ENCODE assay signal across 15 cellular contexts in the genomic region with DNA sequence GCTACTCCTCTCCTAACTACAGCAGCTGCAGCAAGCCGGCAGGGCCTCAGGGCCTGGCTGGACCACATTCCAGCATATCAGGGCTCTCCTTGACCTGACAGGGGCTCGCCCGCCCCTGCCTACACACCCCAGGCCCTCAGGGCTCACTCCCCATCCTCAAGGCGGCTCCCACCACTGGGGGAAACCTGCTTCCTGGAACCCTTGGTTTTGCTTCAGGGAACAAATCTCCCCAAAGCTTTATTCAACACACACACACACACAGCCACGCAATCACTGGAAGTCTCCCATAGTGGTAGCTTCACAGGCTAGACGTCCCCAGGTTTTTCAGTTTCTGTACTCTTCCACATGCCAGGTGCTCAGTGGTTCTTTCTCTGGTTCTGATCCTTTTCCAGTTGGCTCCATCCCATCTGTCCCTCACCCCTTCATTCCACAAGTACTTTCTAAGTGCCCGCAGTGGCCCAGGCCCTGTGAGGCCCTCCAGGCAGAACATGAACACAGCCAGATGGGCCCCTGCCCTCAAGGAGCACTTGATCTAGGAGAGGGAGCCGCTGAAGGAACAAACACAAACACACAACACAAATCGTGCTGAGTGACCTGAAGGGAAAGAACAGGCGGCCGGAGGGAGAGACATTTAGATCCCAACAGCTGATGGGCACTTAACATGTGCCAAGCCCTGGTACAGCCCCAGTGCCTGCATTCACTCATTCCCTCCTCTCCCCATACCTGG. TPM values are rescaled to one million over a fixed set of nuclear protein-coding genes. Genes with fewer than 3 reads are reported as not detected.
DNase-seq lines count a peak whose midpoint lies in the region; ATAC-seq and TF ChIP-seq lines count a peak whose summit lies in the region.
"Had no signal": no experiment of that assay in that cellular context is flagged by ENCODE, and none has a peak within 500 bp of the region (broad histone marks: within the 10 kb centered on the region; RNA-seq: fewer than 3 reads in every experiment).

No MANE protein-coding gene starts in this region.

- 34 to 45% (median 40%) methylated on average over 11 of the region's 11 CpGs for WGBS in ovary, 3 donors
- 63 to 72% methylated on average over 11 of the region's 11 CpGs for WGBS in upper lobe of left lung, 2 donors

- H3K9me3 ChIP-seq in ovary (no peaks in the 10 kb centered on the region), upper lobe of left lung (no peaks in the 10 kb centered on the region), A673 (ENCODE audit: low read depth, low read length, poor library complexity, severe bottlenecking) (no peaks in the 10 kb centered on the region)
- H3K9me3 ChIP-seq: testis had no signal

- H3K27me3 ChIP-seq in ovary, result no peaks in the 10 kb centered on the region
- no peaks in the 10 kb centered on the region for H3K27me3 ChIP-seq in upper lobe of left lung
- H3K27me3 ChIP-seq in A673 (replicated peaks; ENCODE audit: insufficient read depth, low read depth, low read length, poor library complexity), result no peaks in the 10 kb centered on the region
- H3K27me3 ChIP-seq: testis had no signal

- intact Hi-C loops in left ventricle myocardium superior (cut with micrococcal nuclease) (no loop called here), ovary (cut with DNase I) (no loop called here), A673 (cut with micrococcal nuclease; ENCODE audit: unreplicated experiment) (no loop called here)

- POLR2A ChIA-PET in A673 (lab: Charles Lee; ENCODE audit: low non-redundant PET), result no interaction called here

- no TSS peak for BruUV-seq in A673 (replicated peaks; lab: Mats Ljungman, UMichigan)

- peaks cover 71% of the 10 kb centered on the region for H3K4me1 ChIP-seq in ovary (ENCODE audit: insufficient read depth)
- H3K4me1 ChIP-seq in upper lobe of left lung, result peaks cover 50 to 74% (median 66%) of the 10 kb centered on the region in 4 donors
- H3K4me1 ChIP-seq in A673 (ENCODE audit: insufficient read depth, low read length, poor library complexity, severe bottlenecking), result no peaks in the 10 kb centered on the region

- ATAC-seq in left ventricle myocardium superior (peak; percentile 2), upper lobe of left lung (ENCODE audit: low FRiP score in 2 of 2) (peak; percentile 18 to 44), HG03097 (IDR thresholded peaks at IDR 0.05; ENCODE audit: low FRiP score, unreplicated experiment) (no peak)

- H3K4me3 ChIP-seq in ovary (no peak overlapping the region), upper lobe of left lung (no peak overlapping the region), A673 (ENCODE audit: low read depth, low read length, poor library complexity, severe bottlenecking) (no peak overlapping the region)
- H3K4me3 ChIP-seq: testis had no signal

- TF ChIP-seq CTCF in ovary (IDR thresholded peaks at IDR 0.05) (no peak), upper lobe of left lung (IDR thresholded peaks at IDR 0.05) (no peak), GM10266 (IDR thresholded peaks at IDR 0.05; ENCODE audit: control insufficient read depth, insufficient read depth, low read depth, missing control alignments) (no peak), A673 (conservative IDR thresholded peaks at IDR 0.05; ENCODE audit: low read depth, low read length) (no peak)

- H3K36me3 ChIP-seq in ovary (no peaks in the 10 kb centered on the region), upper lobe of left lung (no peaks in the 10 kb centered on the region), A673 (ENCODE audit: insufficient read depth, low read length, poor library complexity, severe bottlenecking) (no peaks in the 10 kb centered on the region)

- H3K27ac ChIP-seq in ovary (peak overlapping the region in 1 of 2 donors; percentile 64), upper lobe of left lung (peak overlapping the region; percentile 54 to 80 (median 72)), A673 (ENCODE audit: low read depth, low read length, poor library complexity, severe bottlenecking) (no peak overlapping the region)

- TF ChIP-seq POLR2A in ovary (IDR thresholded peaks at IDR 0.05), result no peak
- TF ChIP-seq POLR2A in upper lobe of left lung (IDR thresholded peaks at IDR 0.05), result no peak

- TF ChIP-seq EP300 in ovary (IDR thresholded peaks at IDR 0.05), result no peak
- peak in 1 of 4 donors; percentile 5 for TF ChIP-seq EP300 in upper lobe of left lung (IDR thresholded peaks at IDR 0.05)

- peak; percentile 44 for DNase-seq in activated effector memory CD4-positive, alpha-beta T cell treated with anti-CD3 and anti-CD28 coated beads, Interleukin-2, amount 50 U/mL, for 16 hours
- no peak for DNase-seq in activated effector memory CD4-positive, alpha-beta T cell treated with Interleukin-2 at 50 U/mL for 16 hours
- DNase-seq in left ventricle myocardium superior (peak; percentile 47), ovary (peak; percentile 52 to 71 (median 60)), upper lobe of left lung (peak in 1 of 2 donors; percentile 75), GM10266 (ENCODE audit: extremely low spot score) (no peak), A673 (ENCODE audit: low spot score) (no peak)
- DNase-seq: 8988T; activated CD4-positive, alpha-beta memory T cell treated with anti-CD3 and anti-CD28 coated beads, Interleukin-2, amount 10 ng/mL, durations not matched to agents 7 days and 5 days; aorta; CD8-positive, alpha-beta memory T cell; hypothalamus; occipital lobe; testis had no signal

- CTCF ChIA-PET in A673 (lab: Charles Lee), result no interaction called here

RNA-seq across cellular contexts. Expression of a gene that starts 51.1 kb away (rescaled TPM):
- total RNA-seq in left ventricle myocardium superior, result 783 TPM
- 100 to 1,000 TPM; 141 to 568 (median 366) TPM for total RNA-seq in ovary
- polyA plus RNA-seq in ovary, result 100 to 1,000 TPM; 140 to 278 TPM
- 1,000 to 10,000 TPM in 1 of 6 donors, 100 to 1,000 TPM in 5; 325 to 1,095 (median 550) TPM for total RNA-seq in upper lobe of left lung
- total RNA-seq in A673 (2021), result 88.9 and 99.6 TPM in 2 replicates
- polyA plus RNA-seq: CD8-positive, alpha-beta memory T cell had no signal

Comparison
In these comparisons a context has a peak if more than half of its experiments do, and no peak if none do; other contexts are left out.
1. DNase-seq: peak in activated effector memory CD4-positive, alpha-beta T cell treated with anti-CD3 and anti-CD28 coated beads, Interleukin-2, amount 50 U/mL, for 16 hours (single experiment), left ventricle myocardium superior (single experiment) and ovary (5 of 5); none in activated effector memory CD4-positive, alpha-beta T cell treated with Interleukin-2 at 50 U/mL for 16 hours (single experiment), GM10266 (single experiment) and A673 (single experiment).